Comparison of ENCODE assay signal across 8 cellular contexts in genomic region chr2:199455533-199456382, GRCh38. TPM values are rescaled to one million over a fixed set of nuclear protein-coding genes. Genes with fewer than 3 reads are reported as not detected.
DNase-seq lines count a peak whose midpoint lies in the region; ATAC-seq and TF ChIP-seq lines count a peak whose summit lies in the region.

No MANE protein-coding gene starts in this region.

- DNase-seq in A673 (ENCODE audit: low spot score): peak; percentile 79
- DNase-seq in GM13977 (ENCODE audit: low spot score): peak; percentile 37
- peak; percentile 11 for DNase-seq in NCI-H2196 treated with DMSO at 0.1 percent for 48 hours (lab: John Stamatoyannopoulos, UW; ENCODE audit: unreplicated experiment)
- peak; percentile 19 to 20 for DNase-seq in cardiac fibroblast (ENCODE audit: low read depth in 2 of 2)
- DNase-seq in myocyte (ENCODE audit: low read depth): peak; percentile 45
- no peak for DNase-seq in RPMI8226
- DNase-seq in lower leg skin (ENCODE audit: low spot score in 2 of 2): no peak

- ATAC-seq in GM18502 (IDR thresholded peaks at IDR 0.05; ENCODE audit: poor library complexity, unreplicated experiment): no peak

- CTCF ChIA-PET in A673 (lab: Charles Lee): no interaction called here

- H3K36me3 ChIP-seq in A673 (ENCODE audit: insufficient read depth, low read length, poor library complexity, severe bottlenecking): no peaks in the 10 kb centered on the region

- H3K27ac ChIP-seq in A673 (ENCODE audit: low read depth, low read length, poor library complexity, severe bottlenecking): peak overlapping the region; percentile 52

- in situ Hi-C loops in GM13977 (cut with MboI; ENCODE audit: low pct_unique_long_range_greater_than_20kb, low sequenced_read_pairs, unreplicated experiment): no loop called here

- POLR2A ChIA-PET in A673 (lab: Charles Lee; ENCODE audit: low non-redundant PET): no interaction called here

- H3K27me3 ChIP-seq in A673 (replicated peaks; ENCODE audit: insufficient read depth, low read depth, low read length, poor library complexity): no peaks in the 10 kb centered on the region

- TF ChIP-seq CTCF in A673 (conservative IDR thresholded peaks at IDR 0.05; ENCODE audit: low read depth, low read length) (no peak), GM13977 (IDR thresholded peaks at IDR 0.05; ENCODE audit: extremely low read depth, insufficient read depth, missing control alignments) (no peak), cardiac fibroblast (IDR thresholded peaks at IDR 0.05; ENCODE audit: low read depth, low read length) (no peak), lower leg skin (IDR thresholded peaks at IDR 0.05) (no peak)

- H3K9me3 ChIP-seq in A673 (ENCODE audit: low read depth, low read length, poor library complexity, severe bottlenecking): no peaks in the 10 kb centered on the region

- intact Hi-C loops in A673 (cut with micrococcal nuclease; ENCODE audit: unreplicated experiment): loop anchor here (2.0 to 5.0 kb wide), 3 partner anchors 25 to 88 kb away; no protein-coding TSS in a partner anchor
- intact Hi-C loops in lower leg skin (cut with DNase I; ENCODE audit: low total_unique reads): no loop called here

- no TSS peak for BruUV-seq in A673 (replicated peaks; lab: Mats Ljungman, UMichigan)

- peak overlapping the region; percentile 91 for H3K4me3 ChIP-seq in A673 (ENCODE audit: low read depth, low read length, poor library complexity, severe bottlenecking)
- peak overlapping the region; percentile 31 to 83 for H3K4me3 ChIP-seq in cardiac fibroblast (replicated peaks in 1 of 2; ENCODE audit: low read depth in 2 of 2, low read length in 2 of 2)
- H3K4me3 ChIP-seq in lower leg skin (ENCODE audit: low read depth, poor library complexity, severe bottlenecking): no peak overlapping the region

- no peak for TF ChIP-seq POLR2A in lower leg skin (IDR thresholded peaks at IDR 0.05)

- 27 to 46% methylated on average over 44 to 47 of the region's 56 CpGs for WGBS in lower leg skin, 2 donors

- H3K4me1 ChIP-seq in A673 (ENCODE audit: insufficient read depth, low read length, poor library complexity, severe bottlenecking): peaks cover 36% of the 10 kb centered on the region

RNA-seq across cellular contexts. Expression of gene SATB2, which starts 2.0 kb away (rescaled TPM):
- total RNA-seq in A673 (2021) (20.3 and 23.2 TPM in 2 replicates), myocyte (8.1 and 9.9 TPM in 2 replicates), lower leg skin (1 to 10 TPM; 2.6 to 3.7 (median 3.3) TPM)
- 3.9 TPM for polyA plus RNA-seq in myocyte (2012)

Comparison
In these comparisons a context has a peak if more than half of its experiments do, and no peak if none do; other contexts are left out.
1. DNase-seq: peak in A673 (single experiment), GM13977 (single experiment), NCI-H2196 treated with DMSO at 0.1 percent for 48 hours (single experiment), cardiac fibroblast (2 of 2) and myocyte (single experiment); none in RPMI8226 (single experiment) and lower leg skin (0 of 2).